ENCODE assay signal across 1 cellular context in genomic region chr14:59283380-59283779, GRCh38.
TF ChIP-seq lines count a peak whose summit lies in the region.

No MANE protein-coding gene starts in this region.

TF ChIP-seq in HepG2, 621 proteins besides CTCF, POLR2A, EP300 and RAD21 (continued from another document and continues in another):
- TF ChIP-seq, protein P1, sequence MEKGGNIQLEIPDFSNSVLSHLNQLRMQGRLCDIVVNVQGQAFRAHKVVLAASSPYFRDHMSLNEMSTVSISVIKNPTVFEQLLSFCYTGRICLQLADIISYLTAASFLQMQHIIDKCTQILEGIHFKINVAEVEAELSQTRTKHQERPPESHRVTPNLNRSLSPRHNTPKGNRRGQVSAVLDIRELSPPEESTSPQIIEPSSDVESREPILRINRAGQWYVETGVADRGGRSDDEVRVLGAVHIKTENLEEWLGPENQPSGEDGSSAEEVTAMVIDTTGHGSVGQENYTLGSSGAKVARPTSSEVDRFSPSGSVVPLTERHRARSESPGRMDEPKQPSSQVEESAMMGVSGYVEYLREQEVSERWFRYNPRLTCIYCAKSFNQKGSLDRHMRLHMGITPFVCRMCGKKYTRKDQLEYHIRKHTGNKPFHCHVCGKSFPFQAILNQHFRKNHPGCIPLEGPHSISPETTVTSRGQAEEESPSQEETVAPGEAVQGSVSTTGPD (CRISPR knock-in tag; IDR thresholded peaks at IDR 0.05) = no peak
- TF ChIP-seq SP140L (CRISPR knock-in tag; IDR thresholded peaks at IDR 0.05; ENCODE audit: borderline replicate concordance) (no peak), PLSCR1 (CRISPR knock-in tag; IDR thresholded peaks at IDR 0.05; ENCODE audit: borderline replicate concordance) (no peak), CENPT (CRISPR knock-in tag; IDR thresholded peaks at IDR 0.05; ENCODE audit: low read depth) (no peak), CCDC6 (CRISPR knock-in tag; IDR thresholded peaks at IDR 0.05) (no peak), MLLT10 (CRISPR knock-in tag; IDR thresholded peaks at IDR 0.05) (no peak), ZBTB42 (CRISPR knock-in tag; IDR thresholded peaks at IDR 0.05) (no peak), MXD1 (CRISPR knock-in tag; IDR thresholded peaks at IDR 0.05) (no peak), ZNF646 (CRISPR knock-in tag; IDR thresholded peaks at IDR 0.05) (peak; percentile 63; the same call in 1 of the 2 replicates), IRF9 (CRISPR knock-in tag; IDR thresholded peaks at IDR 0.05; ENCODE audit: borderline replicate concordance) (no peak), FOXK1 (CRISPR knock-in tag; IDR thresholded peaks at IDR 0.05; ENCODE audit: borderline replicate concordance, low read depth) (peak; percentile 77; the same call in 1 of the 2 replicates), HNRNPL (IDR thresholded peaks at IDR 0.05; ENCODE audit: low read depth, low read length) (no peak), TOPORS (CRISPR knock-in tag; IDR thresholded peaks at IDR 0.05) (no peak), ZNF841 (CRISPR knock-in tag; IDR thresholded peaks at IDR 0.05; ENCODE audit: borderline replicate concordance) (no peak), ZNF350 (CRISPR knock-in tag; IDR thresholded peaks at IDR 0.05; ENCODE audit: borderline replicate concordance, low read depth) (no peak), JUN (CRISPR knock-in tag; IDR thresholded peaks at IDR 0.05) (0 out of 2 replicates have a peak, but pooled peaks have one; percentile 45), ZNF737 (CRISPR knock-in tag; IDR thresholded peaks at IDR 0.05; ENCODE audit: borderline replicate concordance) (no peak), ZNF251 (CRISPR knock-in tag; IDR thresholded peaks at IDR 0.05) (no peak), ZFP41 (CRISPR knock-in tag; IDR thresholded peaks at IDR 0.05; ENCODE audit: borderline replicate concordance) (no peak), SOX5 (CRISPR knock-in tag; IDR thresholded peaks at IDR 0.05; ENCODE audit: borderline replicate concordance) (peak; percentile 79; the same call in 1 of the 2 replicates), POLR2G (IDR thresholded peaks at IDR 0.05; ENCODE audit: low read depth, low read length) (no peak), MED1 (CRISPR knock-in tag; IDR thresholded peaks at IDR 0.05) (peak; percentile 30; the same call in 1 of the 2 replicates), ONECUT2 (CRISPR knock-in tag; IDR thresholded peaks at IDR 0.05) (no peak), ESRRA (CRISPR knock-in tag; IDR thresholded peaks at IDR 0.05; ENCODE audit: low read depth) (no peak), KDM3A (CRISPR knock-in tag; IDR thresholded peaks at IDR 0.05; ENCODE audit: low read depth) (no peak; the same call in 1 of the 2 replicates), ZKSCAN1 (IDR thresholded peaks at IDR 0.05; ENCODE audit: low read length) (no peak), THAP11 (CRISPR knock-in tag; IDR thresholded peaks at IDR 0.05) (peak; percentile 71), ZNF672 (CRISPR knock-in tag; IDR thresholded peaks at IDR 0.05) (no peak), ZNF781 (CRISPR knock-in tag; IDR thresholded peaks at IDR 0.05; ENCODE audit: borderline replicate concordance, not compliant biosample characterization) (no peak), ZNF766 (CRISPR knock-in tag; IDR thresholded peaks at IDR 0.05; ENCODE audit: borderline replicate concordance) (no peak), UBTF (CRISPR knock-in tag; IDR thresholded peaks at IDR 0.05) (no peak), TBX3 (IDR thresholded peaks at IDR 0.05; ENCODE audit: borderline replicate concordance) (peak; percentile 99), FOXJ3 (CRISPR knock-in tag; IDR thresholded peaks at IDR 0.05; ENCODE audit: borderline replicate concordance) (peak; percentile 72; the same call in 1 of the 2 replicates), KLF6 (CRISPR knock-in tag; IDR thresholded peaks at IDR 0.05) (0 out of 2 replicates have a peak, but pooled peaks have one; percentile 63), ZNF230 (CRISPR knock-in tag; IDR thresholded peaks at IDR 0.05) (no peak), TERF1 (CRISPR knock-in tag; IDR thresholded peaks at IDR 0.05) (no peak), HCFC1 (IDR thresholded peaks at IDR 0.05; ENCODE audit: low read depth, low read length) (no peak), MATR3 (CRISPR knock-in tag; IDR thresholded peaks at IDR 0.05) (no peak), ATRX (CRISPR knock-in tag; IDR thresholded peaks at IDR 0.05; ENCODE audit: borderline replicate concordance) (no peak), FOXM1 (CRISPR knock-in tag; IDR thresholded peaks at IDR 0.05) (no peak), ZNF782 (CRISPR knock-in tag; IDR thresholded peaks at IDR 0.05; ENCODE audit: borderline replicate concordance) (no peak), ZNF234 (CRISPR knock-in tag; conservative IDR thresholded peaks at IDR 0.05) (no peak), RORA (CRISPR knock-in tag; IDR thresholded peaks at IDR 0.05) (no peak)
- TF ChIP-seq, protein P2, sequence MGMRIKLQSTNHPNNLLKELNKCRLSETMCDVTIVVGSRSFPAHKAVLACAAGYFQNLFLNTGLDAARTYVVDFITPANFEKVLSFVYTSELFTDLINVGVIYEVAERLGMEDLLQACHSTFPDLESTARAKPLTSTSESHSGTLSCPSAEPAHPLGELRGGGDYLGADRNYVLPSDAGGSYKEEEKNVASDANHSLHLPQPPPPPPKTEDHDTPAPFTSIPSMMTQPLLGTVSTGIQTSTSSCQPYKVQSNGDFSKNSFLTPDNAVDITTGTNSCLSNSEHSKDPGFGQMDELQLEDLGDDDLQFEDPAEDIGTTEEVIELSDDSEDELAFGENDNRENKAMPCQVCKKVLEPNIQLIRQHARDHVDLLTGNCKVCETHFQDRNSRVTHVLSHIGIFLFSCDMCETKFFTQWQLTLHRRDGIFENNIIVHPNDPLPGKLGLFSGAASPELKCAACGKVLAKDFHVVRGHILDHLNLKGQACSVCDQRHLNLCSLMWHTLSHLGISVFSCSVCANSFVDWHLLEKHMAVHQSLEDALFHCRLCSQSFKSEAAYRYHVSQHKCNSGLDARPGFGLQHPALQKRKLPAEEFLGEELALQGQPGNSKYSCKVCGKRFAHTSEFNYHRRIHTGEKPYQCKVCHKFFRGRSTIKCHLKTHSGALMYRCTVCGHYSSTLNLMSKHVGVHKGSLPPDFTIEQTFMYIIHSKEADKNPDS (CRISPR knock-in tag; IDR thresholded peaks at IDR 0.05) = 0 out of 2 replicates have a peak, but pooled peaks have one; percentile 55
- TF ChIP-seq, protein P3, sequence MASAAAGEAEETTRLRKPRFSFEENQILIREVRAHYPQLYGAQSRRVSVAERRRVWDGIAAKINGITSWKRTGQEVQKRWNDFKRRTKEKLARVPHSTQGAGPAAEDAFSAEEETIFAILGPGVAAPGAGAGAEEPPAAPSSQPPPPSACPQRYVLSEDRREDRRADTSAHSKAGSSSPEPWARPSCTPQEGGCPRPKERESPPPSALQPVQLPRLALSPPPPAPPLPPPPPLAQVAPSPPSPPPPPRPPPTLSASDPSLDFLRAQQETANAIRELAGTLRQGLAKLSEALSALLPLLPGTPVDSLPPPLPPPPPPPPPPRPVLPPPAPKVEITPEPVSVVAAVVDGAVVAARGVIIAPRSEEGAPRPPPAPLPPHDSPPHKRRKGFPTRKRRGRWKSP (CRISPR knock-in tag; IDR thresholded peaks at IDR 0.05) = peak; percentile 62; the same call in 1 of the 2 replicates
- TF ChIP-seq, protein P4, sequence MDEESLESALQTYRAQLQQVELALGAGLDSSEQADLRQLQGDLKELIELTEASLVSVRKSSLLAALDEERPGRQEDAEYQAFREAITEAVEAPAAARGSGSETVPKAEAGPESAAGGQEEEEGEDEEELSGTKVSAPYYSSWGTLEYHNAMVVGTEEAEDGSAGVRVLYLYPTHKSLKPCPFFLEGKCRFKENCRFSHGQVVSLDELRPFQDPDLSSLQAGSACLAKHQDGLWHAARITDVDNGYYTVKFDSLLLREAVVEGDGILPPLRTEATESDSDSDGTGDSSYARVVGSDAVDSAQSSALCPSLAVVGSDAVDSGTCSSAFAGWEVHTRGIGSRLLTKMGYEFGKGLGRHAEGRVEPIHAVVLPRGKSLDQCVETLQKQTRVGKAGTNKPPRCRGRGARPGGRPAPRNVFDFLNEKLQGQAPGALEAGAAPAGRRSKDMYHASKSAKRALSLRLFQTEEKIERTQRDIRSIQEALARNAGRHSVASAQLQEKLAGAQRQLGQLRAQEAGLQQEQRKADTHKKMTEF (CRISPR knock-in tag; IDR thresholded peaks at IDR 0.05) = peak; percentile 67; the same call in 1 of the 2 replicates
